Comparison of ENCODE assay signal across 1 cellular context in the genomic region with DNA sequence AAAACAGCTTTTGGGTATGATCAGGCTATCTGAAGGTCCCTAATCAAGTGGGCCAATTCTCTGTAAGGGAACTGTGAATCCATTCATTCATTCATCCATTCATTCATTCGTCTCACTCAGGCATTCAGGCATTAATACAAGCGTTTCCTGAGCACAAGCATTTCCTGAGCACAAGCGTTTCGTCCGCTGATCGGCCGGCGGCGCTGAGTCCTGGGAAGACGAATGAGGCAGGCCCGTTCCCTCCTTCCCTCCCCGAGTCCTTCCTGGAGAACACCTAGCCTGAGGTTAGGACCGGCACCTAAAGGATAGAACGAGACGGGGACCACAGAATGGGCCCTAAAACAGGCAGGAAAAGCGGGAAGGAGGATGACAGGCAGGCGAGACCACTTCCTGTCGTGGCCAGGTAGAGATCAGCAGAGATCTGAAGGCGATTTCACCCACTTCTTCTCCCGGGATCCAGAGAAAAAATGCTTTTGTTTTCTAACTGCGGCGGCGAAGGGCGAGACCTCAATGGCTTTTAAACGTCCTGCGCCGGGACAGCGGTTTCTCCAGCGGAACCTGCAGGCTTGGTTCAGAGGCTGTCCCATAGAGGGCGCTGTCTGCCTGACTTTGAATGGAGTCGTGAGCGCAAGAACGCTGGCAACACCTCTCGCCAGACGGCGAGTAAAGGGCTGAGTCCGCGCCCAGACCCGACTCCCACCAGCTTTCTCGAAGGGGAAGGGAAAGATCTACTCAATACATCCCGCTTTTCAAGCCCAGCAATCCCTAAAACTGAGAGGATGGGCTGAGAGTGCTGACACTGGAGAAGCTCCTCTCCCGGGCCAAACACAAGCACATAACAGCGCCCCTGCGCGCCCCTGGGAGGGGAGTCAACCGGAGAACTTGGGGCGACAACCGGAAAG.
TF ChIP-seq lines count a peak whose summit lies in the region.

No MANE protein-coding gene starts in this region.

TF ChIP-seq in HepG2, 621 proteins besides CTCF, POLR2A, EP300 and RAD21 (continued from another document and continues in another):
- TF ChIP-seq, protein P1, sequence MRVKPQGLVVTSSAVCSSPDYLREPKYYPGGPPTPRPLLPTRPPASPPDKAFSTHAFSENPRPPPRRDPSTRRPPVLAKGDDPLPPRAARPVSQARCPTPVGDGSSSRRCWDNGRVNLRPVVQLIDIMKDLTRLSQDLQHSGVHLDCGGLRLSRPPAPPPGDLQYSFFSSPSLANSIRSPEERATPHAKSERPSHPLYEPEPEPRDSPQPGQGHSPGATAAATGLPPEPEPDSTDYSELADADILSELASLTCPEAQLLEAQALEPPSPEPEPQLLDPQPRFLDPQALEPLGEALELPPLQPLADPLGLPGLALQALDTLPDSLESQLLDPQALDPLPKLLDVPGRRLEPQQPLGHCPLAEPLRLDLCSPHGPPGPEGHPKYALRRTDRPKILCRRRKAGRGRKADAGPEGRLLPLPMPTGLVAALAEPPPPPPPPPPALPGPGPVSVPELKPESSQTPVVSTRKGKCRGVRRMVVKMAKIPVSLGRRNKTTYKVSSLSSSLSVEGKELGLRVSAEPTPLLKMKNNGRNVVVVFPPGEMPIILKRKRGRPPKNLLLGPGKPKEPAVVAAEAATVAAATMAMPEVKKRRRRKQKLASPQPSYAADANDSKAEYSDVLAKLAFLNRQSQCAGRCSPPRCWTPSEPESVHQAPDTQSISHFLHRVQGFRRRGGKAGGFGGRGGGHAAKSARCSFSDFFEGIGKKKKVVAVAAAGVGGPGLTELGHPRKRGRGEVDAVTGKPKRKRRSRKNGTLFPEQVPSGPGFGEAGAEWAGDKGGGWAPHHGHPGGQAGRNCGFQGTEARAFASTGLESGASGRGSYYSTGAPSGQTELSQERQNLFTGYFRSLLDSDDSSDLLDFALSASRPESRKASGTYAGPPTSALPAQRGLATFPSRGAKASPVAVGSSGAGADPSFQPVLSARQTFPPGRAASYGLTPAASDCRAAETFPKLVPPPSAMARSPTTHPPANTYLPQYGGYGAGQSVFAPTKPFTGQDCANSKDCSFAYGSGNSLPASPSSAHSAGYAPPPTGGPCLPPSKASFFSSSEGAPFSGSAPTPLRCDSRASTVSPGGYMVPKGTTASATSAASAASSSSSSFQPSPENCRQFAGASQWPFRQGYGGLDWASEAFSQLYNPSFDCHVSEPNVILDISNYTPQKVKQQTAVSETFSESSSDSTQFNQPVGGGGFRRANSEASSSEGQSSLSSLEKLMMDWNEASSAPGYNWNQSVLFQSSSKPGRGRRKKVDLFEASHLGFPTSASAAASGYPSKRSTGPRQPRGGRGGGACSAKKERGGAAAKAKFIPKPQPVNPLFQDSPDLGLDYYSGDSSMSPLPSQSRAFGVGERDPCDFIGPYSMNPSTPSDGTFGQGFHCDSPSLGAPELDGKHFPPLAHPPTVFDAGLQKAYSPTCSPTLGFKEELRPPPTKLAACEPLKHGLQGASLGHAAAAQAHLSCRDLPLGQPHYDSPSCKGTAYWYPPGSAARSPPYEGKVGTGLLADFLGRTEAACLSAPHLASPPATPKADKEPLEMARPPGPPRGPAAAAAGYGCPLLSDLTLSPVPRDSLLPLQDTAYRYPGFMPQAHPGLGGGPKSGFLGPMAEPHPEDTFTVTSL (CRISPR knock-in tag; IDR thresholded peaks at IDR 0.05; ENCODE audit: borderline replicate concordance) = no peak
- TF ChIP-seq ZFP36 (IDR thresholded peaks at IDR 0.05; ENCODE audit: borderline replicate concordance, low read depth, low read length, partially characterized antibody) (no peak), CBX2 (IDR thresholded peaks at IDR 0.05; ENCODE audit: low read depth, low read length) (no peak), CBX2 (CRISPR knock-in tag; IDR thresholded peaks at IDR 0.05; ENCODE audit: low read depth) (peak; percentile 63; the same call in 1 of the 2 replicates), GATAD1 (CRISPR knock-in tag; IDR thresholded peaks at IDR 0.05) (0 out of 2 replicates have a peak, but pooled peaks have one; percentile 34), ZNF788 (CRISPR knock-in tag; IDR thresholded peaks at IDR 0.05; ENCODE audit: borderline replicate concordance) (peak; percentile 18; the same call in 1 of the 2 replicates), AGO1 (IDR thresholded peaks at IDR 0.05; ENCODE audit: low read depth, low read length, poor library complexity, severe bottlenecking) (no peak), ZNF501 (CRISPR knock-in tag; IDR thresholded peaks at IDR 0.05) (peak; percentile 67; the same call in 1 of the 2 replicates), ZFY (CRISPR knock-in tag; IDR thresholded peaks at IDR 0.05) (0 out of 2 replicates have a peak, but pooled peaks have one; percentile 11), SOX13 (IDR thresholded peaks at IDR 0.05) (no peak), SOX13 (CRISPR knock-in tag; conservative IDR thresholded peaks at IDR 0.05 in 1 of 2, IDR thresholded peaks at IDR 0.05 in 1 of 2) (peak in 1 of 2 experiments; percentile 25; a peak in 1 of 4 replicates), RBM22 (optimal IDR thresholded peaks at IDR 0.05; ENCODE audit: low read length) (no peak), SP140L (CRISPR knock-in tag; IDR thresholded peaks at IDR 0.05; ENCODE audit: borderline replicate concordance) (0 out of 2 replicates have a peak, but pooled peaks have one; percentile 48), THAP11 (CRISPR knock-in tag; IDR thresholded peaks at IDR 0.05) (peak; percentile 39; the same call in 1 of the 2 replicates), NR2F1 (CRISPR knock-in tag; IDR thresholded peaks at IDR 0.05) (no peak), ZNF296 (CRISPR knock-in tag; conservative IDR thresholded peaks at IDR 0.05) (no peak), ZEB1 (IDR thresholded peaks at IDR 0.05; ENCODE audit: insufficient replicate concordance, low read depth) (no peak), MIER3 (CRISPR knock-in tag; IDR thresholded peaks at IDR 0.05; ENCODE audit: borderline replicate concordance) (0 out of 2 replicates have a peak, but pooled peaks have one; percentile 32), ZNF121 (CRISPR knock-in tag; IDR thresholded peaks at IDR 0.05) (peak; percentile 71; the same call in 1 of the 2 replicates), MIER2 (CRISPR knock-in tag; IDR thresholded peaks at IDR 0.05) (0 out of 2 replicates have a peak, but pooled peaks have one; percentile 50), HNRNPLL (IDR thresholded peaks at IDR 0.05; ENCODE audit: low read depth, low read length, poor library complexity, severe bottlenecking) (peak; percentile 21), ELF3 (CRISPR knock-in tag; IDR thresholded peaks at IDR 0.05) (0 out of 2 replicates have a peak, but pooled peaks have one; percentile 16), ZNF564 (CRISPR knock-in tag; IDR thresholded peaks at IDR 0.05) (no peak), FOXK1 (CRISPR knock-in tag; IDR thresholded peaks at IDR 0.05; ENCODE audit: borderline replicate concordance, low read depth) (0 out of 2 replicates have a peak, but pooled peaks have one; percentile 24), SALL1 (CRISPR knock-in tag; IDR thresholded peaks at IDR 0.05) (peak; percentile 49), BCL6 (CRISPR knock-in tag; IDR thresholded peaks at IDR 0.05) (peak; percentile 31; the same call in 1 of the 2 replicates), IRF2 (CRISPR knock-in tag; IDR thresholded peaks at IDR 0.05) (peak; percentile 53; the same call in 1 of the 2 replicates), ASH2L (IDR thresholded peaks at IDR 0.05; ENCODE audit: insufficient read length, low read depth, low read length) (peak; percentile 23), ZNF235 (CRISPR knock-in tag; IDR thresholded peaks at IDR 0.05; ENCODE audit: borderline replicate concordance) (no peak), EZH2 (conservative IDR thresholded peaks at IDR 0.05; ENCODE audit: low read depth, low read length) (0 out of 2 replicates have a peak, but pooled peaks have one; percentile 40), RCOR2 (CRISPR knock-in tag; IDR thresholded peaks at IDR 0.05) (peak; percentile 21; the same call in 1 of the 2 replicates), TBL1XR1 (IDR thresholded peaks at IDR 0.05; ENCODE audit: borderline replicate concordance, low read length, partially characterized antibody) (no peak), ZSCAN21 (CRISPR knock-in tag; IDR thresholded peaks at IDR 0.05; ENCODE audit: borderline replicate concordance) (no peak), FOXA3 (CRISPR knock-in tag; IDR thresholded peaks at IDR 0.05) (0 out of 2 replicates have a peak, but pooled peaks have one; percentile 17), DNMT1 (CRISPR knock-in tag; IDR thresholded peaks at IDR 0.05) (no peak)
- TF ChIP-seq, protein P2, sequence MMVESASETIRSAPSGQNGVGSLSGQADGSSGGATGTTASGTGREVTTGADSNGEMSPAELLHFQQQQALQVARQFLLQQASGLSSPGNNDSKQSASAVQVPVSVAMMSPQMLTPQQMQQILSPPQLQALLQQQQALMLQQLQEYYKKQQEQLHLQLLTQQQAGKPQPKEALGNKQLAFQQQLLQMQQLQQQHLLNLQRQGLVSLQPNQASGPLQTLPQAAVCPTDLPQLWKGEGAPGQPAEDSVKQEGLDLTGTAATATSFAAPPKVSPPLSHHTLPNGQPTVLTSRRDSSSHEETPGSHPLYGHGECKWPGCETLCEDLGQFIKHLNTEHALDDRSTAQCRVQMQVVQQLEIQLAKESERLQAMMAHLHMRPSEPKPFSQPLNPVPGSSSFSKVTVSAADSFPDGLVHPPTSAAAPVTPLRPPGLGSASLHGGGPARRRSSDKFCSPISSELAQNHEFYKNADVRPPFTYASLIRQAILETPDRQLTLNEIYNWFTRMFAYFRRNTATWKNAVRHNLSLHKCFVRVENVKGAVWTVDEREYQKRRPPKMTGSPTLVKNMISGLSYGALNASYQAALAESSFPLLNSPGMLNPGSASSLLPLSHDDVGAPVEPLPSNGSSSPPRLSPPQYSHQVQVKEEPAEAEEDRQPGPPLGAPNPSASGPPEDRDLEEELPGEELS (CRISPR knock-in tag; IDR thresholded peaks at IDR 0.05) = 0 out of 2 replicates have a peak, but pooled peaks have one; percentile 20
- TF ChIP-seq, protein P3, sequence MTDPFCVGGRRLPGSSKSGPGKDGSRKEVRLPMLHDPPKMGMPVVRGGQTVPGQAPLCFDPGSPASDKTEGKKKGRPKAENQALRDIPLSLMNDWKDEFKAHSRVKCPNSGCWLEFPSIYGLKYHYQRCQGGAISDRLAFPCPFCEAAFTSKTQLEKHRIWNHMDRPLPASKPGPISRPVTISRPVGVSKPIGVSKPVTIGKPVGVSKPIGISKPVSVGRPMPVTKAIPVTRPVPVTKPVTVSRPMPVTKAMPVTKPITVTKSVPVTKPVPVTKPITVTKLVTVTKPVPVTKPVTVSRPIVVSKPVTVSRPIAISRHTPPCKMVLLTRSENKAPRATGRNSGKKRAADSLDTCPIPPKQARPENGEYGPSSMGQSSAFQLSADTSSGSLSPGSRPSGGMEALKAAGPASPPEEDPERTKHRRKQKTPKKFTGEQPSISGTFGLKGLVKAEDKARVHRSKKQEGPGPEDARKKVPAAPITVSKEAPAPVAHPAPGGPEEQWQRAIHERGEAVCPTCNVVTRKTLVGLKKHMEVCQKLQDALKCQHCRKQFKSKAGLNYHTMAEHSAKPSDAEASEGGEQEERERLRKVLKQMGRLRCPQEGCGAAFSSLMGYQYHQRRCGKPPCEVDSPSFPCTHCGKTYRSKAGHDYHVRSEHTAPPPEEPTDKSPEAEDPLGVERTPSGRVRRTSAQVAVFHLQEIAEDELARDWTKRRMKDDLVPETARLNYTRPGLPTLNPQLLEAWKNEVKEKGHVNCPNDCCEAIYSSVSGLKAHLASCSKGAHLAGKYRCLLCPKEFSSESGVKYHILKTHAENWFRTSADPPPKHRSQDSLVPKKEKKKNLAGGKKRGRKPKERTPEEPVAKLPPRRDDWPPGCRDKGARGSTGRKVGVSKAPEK (CRISPR knock-in tag; IDR thresholded peaks at IDR 0.05; ENCODE audit: borderline replicate concordance) = 0 out of 2 replicates have a peak, but pooled peaks have one; percentile 66
- TF ChIP-seq, protein P4, sequence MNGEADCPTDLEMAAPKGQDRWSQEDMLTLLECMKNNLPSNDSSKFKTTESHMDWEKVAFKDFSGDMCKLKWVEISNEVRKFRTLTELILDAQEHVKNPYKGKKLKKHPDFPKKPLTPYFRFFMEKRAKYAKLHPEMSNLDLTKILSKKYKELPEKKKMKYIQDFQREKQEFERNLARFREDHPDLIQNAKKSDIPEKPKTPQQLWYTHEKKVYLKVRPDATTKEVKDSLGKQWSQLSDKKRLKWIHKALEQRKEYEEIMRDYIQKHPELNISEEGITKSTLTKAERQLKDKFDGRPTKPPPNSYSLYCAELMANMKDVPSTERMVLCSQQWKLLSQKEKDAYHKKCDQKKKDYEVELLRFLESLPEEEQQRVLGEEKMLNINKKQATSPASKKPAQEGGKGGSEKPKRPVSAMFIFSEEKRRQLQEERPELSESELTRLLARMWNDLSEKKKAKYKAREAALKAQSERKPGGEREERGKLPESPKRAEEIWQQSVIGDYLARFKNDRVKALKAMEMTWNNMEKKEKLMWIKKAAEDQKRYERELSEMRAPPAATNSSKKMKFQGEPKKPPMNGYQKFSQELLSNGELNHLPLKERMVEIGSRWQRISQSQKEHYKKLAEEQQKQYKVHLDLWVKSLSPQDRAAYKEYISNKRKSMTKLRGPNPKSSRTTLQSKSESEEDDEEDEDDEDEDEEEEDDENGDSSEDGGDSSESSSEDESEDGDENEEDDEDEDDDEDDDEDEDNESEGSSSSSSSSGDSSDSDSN (CRISPR knock-in tag; IDR thresholded peaks at IDR 0.05) = 0 out of 2 replicates have a peak, but pooled peaks have one; percentile 27
- TF ChIP-seq, protein P5, sequence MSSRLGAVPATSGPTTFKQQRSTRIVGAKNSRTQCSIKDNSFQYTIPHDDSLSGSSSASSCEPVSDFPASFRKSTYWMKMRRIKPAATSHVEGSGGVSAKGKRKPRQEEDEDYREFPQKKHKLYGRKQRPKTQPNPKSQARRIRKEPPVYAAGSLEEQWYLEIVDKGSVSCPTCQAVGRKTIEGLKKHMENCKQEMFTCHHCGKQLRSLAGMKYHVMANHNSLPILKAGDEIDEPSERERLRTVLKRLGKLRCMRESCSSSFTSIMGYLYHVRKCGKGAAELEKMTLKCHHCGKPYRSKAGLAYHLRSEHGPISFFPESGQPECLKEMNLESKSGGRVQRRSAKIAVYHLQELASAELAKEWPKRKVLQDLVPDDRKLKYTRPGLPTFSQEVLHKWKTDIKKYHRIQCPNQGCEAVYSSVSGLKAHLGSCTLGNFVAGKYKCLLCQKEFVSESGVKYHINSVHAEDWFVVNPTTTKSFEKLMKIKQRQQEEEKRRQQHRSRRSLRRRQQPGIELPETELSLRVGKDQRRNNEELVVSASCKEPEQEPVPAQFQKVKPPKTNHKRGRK (CRISPR knock-in tag; IDR thresholded peaks at IDR 0.05) = no peak
